In the genomic region with DNA sequence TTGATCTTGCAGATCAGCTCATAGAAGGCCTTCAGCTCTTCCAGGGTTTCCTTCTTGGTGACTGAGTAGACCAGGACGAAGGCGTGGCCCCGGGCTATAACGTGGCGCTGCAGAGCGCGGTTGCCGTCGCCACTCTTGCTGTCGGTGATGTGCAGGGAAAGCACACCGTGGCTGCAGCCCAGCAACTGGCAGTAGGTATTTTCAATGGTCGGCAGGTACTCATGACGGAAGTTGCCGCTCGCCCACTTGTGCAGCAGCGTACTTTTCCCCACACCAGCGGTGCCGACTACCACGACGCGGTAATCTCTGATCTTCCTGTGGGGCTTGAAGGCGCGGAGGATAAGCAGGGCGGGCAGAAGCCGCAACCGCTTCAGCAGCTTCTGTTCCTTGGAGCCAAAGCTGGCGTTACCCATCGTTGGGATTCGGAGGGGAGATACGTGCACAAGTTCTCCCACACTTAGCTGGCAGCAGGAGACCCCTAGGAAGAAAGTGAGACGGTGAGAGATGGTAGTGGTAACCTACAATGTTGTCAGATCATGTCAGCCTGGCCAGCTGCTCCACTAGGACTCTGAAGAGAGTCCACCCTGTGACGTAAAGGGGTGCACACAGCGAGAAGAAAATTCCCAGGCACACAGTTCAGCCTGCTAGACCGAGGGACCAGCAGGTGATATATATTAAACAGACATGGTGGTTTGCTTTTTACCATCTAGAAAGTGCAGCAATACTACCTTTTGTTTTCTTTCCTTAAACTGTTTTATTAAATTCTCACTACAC, we compare ENCODE assay signal across 1 cellular context.
TF ChIP-seq lines count a peak whose summit lies in the region.

No MANE protein-coding gene starts in this region.

TF ChIP-seq in K562, 482 proteins besides CTCF, POLR2A, EP300 and RAD21 (continued from another document and continues in another):
- TF ChIP-seq, protein P1, sequence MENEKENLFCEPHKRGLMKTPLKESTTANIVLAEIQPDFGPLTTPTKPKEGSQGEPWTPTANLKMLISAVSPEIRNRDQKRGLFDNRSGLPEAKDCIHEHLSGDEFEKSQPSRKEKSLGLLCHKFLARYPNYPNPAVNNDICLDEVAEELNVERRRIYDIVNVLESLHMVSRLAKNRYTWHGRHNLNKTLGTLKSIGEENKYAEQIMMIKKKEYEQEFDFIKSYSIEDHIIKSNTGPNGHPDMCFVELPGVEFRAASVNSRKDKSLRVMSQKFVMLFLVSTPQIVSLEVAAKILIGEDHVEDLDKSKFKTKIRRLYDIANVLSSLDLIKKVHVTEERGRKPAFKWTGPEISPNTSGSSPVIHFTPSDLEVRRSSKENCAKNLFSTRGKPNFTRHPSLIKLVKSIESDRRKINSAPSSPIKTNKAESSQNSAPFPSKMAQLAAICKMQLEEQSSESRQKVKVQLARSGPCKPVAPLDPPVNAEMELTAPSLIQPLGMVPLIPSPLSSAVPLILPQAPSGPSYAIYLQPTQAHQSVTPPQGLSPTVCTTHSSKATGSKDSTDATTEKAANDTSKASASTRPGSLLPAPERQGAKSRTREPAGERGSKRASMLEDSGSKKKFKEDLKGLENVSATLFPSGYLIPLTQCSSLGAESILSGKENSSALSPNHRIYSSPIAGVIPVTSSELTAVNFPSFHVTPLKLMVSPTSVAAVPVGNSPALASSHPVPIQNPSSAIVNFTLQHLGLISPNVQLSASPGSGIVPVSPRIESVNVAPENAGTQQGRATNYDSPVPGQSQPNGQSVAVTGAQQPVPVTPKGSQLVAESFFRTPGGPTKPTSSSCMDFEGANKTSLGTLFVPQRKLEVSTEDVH (IDR thresholded peaks at IDR 0.05; ENCODE audit: low read depth, partially characterized antibody), result no peak
- TF ChIP-seq ZEB2 (IDR thresholded peaks at IDR 0.05) (0 out of 2 replicates have a peak, but pooled peaks have one; percentile 15), RBM17 (IDR thresholded peaks at IDR 0.05; ENCODE audit: borderline replicate concordance, low read depth, low read length) (no peak), TAF7 (tag; IDR thresholded peaks at IDR 0.05) (no peak), TCFL5 (CRISPR knock-in tag; conservative IDR thresholded peaks at IDR 0.05) (no peak), CBX2 (IDR thresholded peaks at IDR 0.05; ENCODE audit: insufficient read depth, low read length, poor library complexity, severe bottlenecking) (no peak), ZNF696 (CRISPR knock-in tag; conservative IDR thresholded peaks at IDR 0.05) (no peak), PHTF2 (CRISPR knock-in tag; IDR thresholded peaks at IDR 0.05) (no peak), FOXK1 (CRISPR knock-in tag; IDR thresholded peaks at IDR 0.05; ENCODE audit: borderline replicate concordance) (0 out of 2 replicates have a peak, but pooled peaks have one; percentile 25), CXXC5 (CRISPR knock-in tag; IDR thresholded peaks at IDR 0.05) (peak; percentile 55; the same call in 1 of the 2 replicates), ZNF589 (CRISPR knock-in tag; IDR thresholded peaks at IDR 0.05; ENCODE audit: low read depth) (no peak), PPARD (CRISPR knock-in tag; IDR thresholded peaks at IDR 0.05) (no peak), GABPA (tag; conservative IDR thresholded peaks at IDR 0.05; ENCODE audit: low read depth) (peak; percentile 63), ZNF778 (CRISPR knock-in tag; IDR thresholded peaks at IDR 0.05) (no peak), ZNF232 (CRISPR knock-in tag; IDR thresholded peaks at IDR 0.05) (no peak), ZNF316 (IDR thresholded peaks at IDR 0.05) (no peak), BRF1 (IDR thresholded peaks at IDR 0.05; ENCODE audit: borderline replicate concordance, extremely low read depth, insufficient read length) (no peak), FOSL1 (tag; conservative IDR thresholded peaks at IDR 0.05) (no peak), NR1H2 (CRISPR knock-in tag; IDR thresholded peaks at IDR 0.05) (no peak), HNRNPUL1 (IDR thresholded peaks at IDR 0.05; ENCODE audit: low read length) (no peak), ATF7 (IDR thresholded peaks at IDR 0.05) (peak; percentile 64; the same call in 1 of the 2 replicates), ZBTB17 (CRISPR knock-in tag; IDR thresholded peaks at IDR 0.05) (peak; percentile 61; the same call in 1 of the 2 replicates), MED1 (CRISPR knock-in tag; IDR thresholded peaks at IDR 0.05; ENCODE audit: borderline replicate concordance) (no peak), ZC3H11A (IDR thresholded peaks at IDR 0.05; ENCODE audit: low read depth, low read length) (no peak), JUN (IDR thresholded peaks at IDR 0.05; ENCODE audit: borderline replicate concordance, low read depth, low read length) (no peak), JUN (CRISPR knock-in tag; IDR thresholded peaks at IDR 0.05; ENCODE audit: borderline replicate concordance) (no peak), ESRRB (CRISPR knock-in tag; IDR thresholded peaks at IDR 0.05; ENCODE audit: borderline replicate concordance) (no peak), PTRF (tag; IDR thresholded peaks at IDR 0.05) (no peak), TAF1 (IDR thresholded peaks at IDR 0.05; ENCODE audit: control insufficient read depth, extremely low read depth, insufficient read depth, low read length, severe bottlenecking) (peak; percentile 27), PRMT5 (CRISPR knock-in tag; IDR thresholded peaks at IDR 0.05) (no peak), JUNB (CRISPR knock-in tag; conservative IDR thresholded peaks at IDR 0.05) (no peak), HOXB6 (CRISPR knock-in tag; IDR thresholded peaks at IDR 0.05; ENCODE audit: borderline replicate concordance) (no peak)
- TF ChIP-seq, protein P2, sequence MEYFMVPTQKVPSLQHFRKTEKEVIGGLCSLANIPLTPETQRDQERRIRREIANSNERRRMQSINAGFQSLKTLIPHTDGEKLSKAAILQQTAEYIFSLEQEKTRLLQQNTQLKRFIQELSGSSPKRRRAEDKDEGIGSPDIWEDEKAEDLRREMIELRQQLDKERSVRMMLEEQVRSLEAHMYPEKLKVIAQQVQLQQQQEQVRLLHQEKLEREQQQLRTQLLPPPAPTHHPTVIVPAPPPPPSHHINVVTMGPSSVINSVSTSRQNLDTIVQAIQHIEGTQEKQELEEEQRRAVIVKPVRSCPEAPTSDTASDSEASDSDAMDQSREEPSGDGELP (CRISPR knock-in tag; IDR thresholded peaks at IDR 0.05; ENCODE audit: borderline replicate concordance), result peak; percentile 57; the same call in 1 of the 2 replicates
- TF ChIP-seq, protein P3, sequence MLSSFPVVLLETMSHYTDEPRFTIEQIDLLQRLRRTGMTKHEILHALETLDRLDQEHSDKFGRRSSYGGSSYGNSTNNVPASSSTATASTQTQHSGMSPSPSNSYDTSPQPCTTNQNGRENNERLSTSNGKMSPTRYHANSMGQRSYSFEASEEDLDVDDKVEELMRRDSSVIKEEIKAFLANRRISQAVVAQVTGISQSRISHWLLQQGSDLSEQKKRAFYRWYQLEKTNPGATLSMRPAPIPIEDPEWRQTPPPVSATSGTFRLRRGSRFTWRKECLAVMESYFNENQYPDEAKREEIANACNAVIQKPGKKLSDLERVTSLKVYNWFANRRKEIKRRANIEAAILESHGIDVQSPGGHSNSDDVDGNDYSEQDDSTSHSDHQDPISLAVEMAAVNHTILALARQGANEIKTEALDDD (IDR thresholded peaks at IDR 0.05), result 0 out of 2 replicates have a peak, but pooled peaks have one; percentile 22
- TF ChIP-seq, protein P4, sequence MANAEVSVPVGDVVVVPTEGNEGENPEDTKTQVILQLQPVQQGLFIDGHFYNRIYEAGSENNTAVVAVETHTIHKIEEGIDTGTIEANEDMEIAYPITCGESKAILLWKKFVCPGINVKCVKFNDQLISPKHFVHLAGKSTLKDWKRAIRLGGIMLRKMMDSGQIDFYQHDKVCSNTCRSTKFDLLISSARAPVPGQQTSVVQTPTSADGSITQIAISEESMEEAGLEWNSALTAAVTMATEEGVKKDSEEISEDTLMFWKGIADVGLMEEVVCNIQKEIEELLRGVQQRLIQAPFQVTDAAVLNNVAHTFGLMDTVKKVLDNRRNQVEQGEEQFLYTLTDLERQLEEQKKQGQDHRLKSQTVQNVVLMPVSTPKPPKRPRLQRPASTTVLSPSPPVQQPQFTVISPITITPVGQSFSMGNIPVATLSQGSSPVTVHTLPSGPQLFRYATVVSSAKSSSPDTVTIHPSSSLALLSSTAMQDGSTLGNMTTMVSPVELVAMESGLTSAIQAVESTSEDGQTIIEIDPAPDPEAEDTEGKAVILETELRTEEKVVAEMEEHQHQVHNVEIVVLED (CRISPR knock-in tag; IDR thresholded peaks at IDR 0.05), result no peak
- TF ChIP-seq, protein P5, sequence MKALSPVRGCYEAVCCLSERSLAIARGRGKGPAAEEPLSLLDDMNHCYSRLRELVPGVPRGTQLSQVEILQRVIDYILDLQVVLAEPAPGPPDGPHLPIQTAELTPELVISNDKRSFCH (CRISPR knock-in tag; IDR thresholded peaks at IDR 0.05), result no peak
- TF ChIP-seq, protein P5 (tag; IDR thresholded peaks at IDR 0.05), result no peak
- TF ChIP-seq, protein P6, sequence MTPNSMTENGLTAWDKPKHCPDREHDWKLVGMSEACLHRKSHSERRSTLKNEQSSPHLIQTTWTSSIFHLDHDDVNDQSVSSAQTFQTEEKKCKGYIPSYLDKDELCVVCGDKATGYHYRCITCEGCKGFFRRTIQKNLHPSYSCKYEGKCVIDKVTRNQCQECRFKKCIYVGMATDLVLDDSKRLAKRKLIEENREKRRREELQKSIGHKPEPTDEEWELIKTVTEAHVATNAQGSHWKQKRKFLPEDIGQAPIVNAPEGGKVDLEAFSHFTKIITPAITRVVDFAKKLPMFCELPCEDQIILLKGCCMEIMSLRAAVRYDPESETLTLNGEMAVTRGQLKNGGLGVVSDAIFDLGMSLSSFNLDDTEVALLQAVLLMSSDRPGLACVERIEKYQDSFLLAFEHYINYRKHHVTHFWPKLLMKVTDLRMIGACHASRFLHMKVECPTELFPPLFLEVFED (CRISPR knock-in tag; conservative IDR thresholded peaks at IDR 0.05), result no peak
- TF ChIP-seq, protein P7, sequence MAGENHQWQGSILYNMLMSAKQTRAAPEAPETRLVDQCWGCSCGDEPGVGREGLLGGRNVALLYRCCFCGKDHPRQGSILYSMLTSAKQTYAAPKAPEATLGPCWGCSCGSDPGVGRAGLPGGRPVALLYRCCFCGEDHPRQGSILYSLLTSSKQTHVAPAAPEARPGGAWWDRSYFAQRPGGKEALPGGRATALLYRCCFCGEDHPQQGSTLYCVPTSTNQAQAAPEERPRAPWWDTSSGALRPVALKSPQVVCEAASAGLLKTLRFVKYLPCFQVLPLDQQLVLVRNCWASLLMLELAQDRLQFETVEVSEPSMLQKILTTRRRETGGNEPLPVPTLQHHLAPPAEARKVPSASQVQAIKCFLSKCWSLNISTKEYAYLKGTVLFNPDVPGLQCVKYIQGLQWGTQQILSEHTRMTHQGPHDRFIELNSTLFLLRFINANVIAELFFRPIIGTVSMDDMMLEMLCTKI (IDR thresholded peaks at IDR 0.05; ENCODE audit: partially characterized antibody), result no peak
- TF ChIP-seq, protein P8, sequence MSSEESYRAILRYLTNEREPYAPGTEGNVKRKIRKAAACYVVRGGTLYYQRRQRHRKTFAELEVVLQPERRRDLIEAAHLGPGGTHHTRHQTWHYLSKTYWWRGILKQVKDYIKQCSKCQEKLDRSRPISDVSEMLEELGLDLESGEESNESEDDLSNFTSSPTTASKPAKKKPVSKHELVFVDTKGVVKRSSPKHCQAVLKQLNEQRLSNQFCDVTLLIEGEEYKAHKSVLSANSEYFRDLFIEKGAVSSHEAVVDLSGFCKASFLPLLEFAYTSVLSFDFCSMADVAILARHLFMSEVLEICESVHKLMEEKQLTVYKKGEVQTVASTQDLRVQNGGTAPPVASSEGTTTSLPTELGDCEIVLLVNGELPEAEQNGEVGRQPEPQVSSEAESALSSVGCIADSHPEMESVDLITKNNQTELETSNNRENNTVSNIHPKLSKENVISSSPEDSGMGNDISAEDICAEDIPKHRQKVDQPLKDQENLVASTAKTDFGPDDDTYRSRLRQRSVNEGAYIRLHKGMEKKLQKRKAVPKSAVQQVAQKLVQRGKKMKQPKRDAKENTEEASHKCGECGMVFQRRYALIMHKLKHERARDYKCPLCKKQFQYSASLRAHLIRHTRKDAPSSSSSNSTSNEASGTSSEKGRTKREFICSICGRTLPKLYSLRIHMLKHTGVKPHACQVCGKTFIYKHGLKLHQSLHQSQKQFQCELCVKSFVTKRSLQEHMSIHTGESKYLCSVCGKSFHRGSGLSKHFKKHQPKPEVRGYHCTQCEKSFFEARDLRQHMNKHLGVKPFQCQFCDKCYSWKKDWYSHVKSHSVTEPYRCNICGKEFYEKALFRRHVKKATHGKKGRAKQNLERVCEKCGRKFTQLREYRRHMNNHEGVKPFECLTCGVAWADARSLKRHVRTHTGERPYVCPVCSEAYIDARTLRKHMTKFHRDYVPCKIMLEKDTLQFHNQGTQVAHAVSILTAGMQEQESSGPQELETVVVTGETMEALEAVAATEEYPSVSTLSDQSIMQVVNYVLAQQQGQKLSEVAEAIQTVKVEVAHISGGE (CRISPR knock-in tag; IDR thresholded peaks at IDR 0.05), result peak in 1 of 3 experiments; percentile 91; a peak in 2 of 6 replicates
- TF ChIP-seq, protein P9, sequence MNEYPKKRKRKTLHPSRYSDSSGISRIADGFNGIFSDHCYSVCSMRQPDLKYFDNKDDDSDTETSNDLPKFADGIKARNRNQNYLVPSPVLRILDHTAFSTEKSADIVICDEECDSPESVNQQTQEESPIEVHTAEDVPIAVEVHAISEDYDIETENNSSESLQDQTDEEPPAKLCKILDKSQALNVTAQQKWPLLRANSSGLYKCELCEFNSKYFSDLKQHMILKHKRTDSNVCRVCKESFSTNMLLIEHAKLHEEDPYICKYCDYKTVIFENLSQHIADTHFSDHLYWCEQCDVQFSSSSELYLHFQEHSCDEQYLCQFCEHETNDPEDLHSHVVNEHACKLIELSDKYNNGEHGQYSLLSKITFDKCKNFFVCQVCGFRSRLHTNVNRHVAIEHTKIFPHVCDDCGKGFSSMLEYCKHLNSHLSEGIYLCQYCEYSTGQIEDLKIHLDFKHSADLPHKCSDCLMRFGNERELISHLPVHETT (CRISPR knock-in tag; conservative IDR thresholded peaks at IDR 0.05 in 1 of 2, IDR thresholded peaks at IDR 0.05 in 1 of 2), result no peak
